In the genomic region with DNA sequence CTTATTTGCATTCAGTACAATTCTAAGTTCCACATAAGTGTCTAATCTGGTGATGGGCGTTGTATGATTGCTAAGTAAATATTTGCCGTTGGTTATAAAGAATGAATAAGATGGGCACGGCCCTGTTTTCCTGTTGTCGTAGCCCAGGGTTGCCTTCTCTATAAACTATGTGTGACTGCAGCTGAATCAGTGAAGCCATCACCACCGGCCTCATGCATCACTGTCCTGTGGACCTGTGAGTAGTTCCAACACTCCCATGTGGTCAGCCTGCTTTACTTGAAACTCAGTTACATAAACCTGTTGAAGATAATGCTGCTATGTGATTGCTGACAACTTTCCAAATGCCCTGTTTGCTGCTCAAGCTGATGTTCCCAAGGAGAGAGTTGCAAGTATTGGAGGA, we compare ENCODE assay signal across 8 cellular contexts. TPM values are rescaled to one million over a fixed set of nuclear protein-coding genes. Genes with fewer than 3 reads are reported as not detected.
DNase-seq lines count a peak whose midpoint lies in the region; ATAC-seq, FAIRE-seq and TF ChIP-seq lines count a peak whose summit lies in the region.

No MANE protein-coding gene starts in this region.

- peaks cover 70% of the 10 kb centered on the region for H3K4me1 ChIP-seq in SJSA1 (replicated peaks)
- H3K4me1 ChIP-seq in suprapubic skin: peaks cover 75% of the 10 kb centered on the region

- H3K36me3 Mint-ChIP-seq in activated CD8-positive, alpha-beta memory T cell treated with anti-CD3 and anti-CD28 coated beads, Interleukin-2, amount 10 ng/mL, durations not matched to agents 7 days and 5 days: no peaks in the 10 kb centered on the region

- no peak for TF ChIP-seq CTCF in suprapubic skin (IDR thresholded peaks at IDR 0.05)

- ATAC-seq in activated CD8-positive, alpha-beta memory T cell treated with anti-CD3 and anti-CD28 coated beads, Interleukin-2, amount 10 ng/mL, durations not matched to agents 7 days and 5 days: no peak
- ATAC-seq in HG02588 (IDR thresholded peaks at IDR 0.05; ENCODE audit: unreplicated experiment): no peak
- no peak for ATAC-seq in GM18505 (IDR thresholded peaks at IDR 0.05; ENCODE audit: unreplicated experiment)

- H3K36me3 ChIP-seq in SJSA1 (no peaks in the 10 kb centered on the region), suprapubic skin (no peaks in the 10 kb centered on the region)

- WGBS in suprapubic skin: 70% methylated on average over 5 of the region's 5 CpGs

- H3K9me3 Mint-ChIP-seq in activated CD8-positive, alpha-beta memory T cell treated with anti-CD3 and anti-CD28 coated beads, Interleukin-2, amount 10 ng/mL, durations not matched to agents 7 days and 5 days (ENCODE audit: low read depth): no peaks in the 10 kb centered on the region

- peaks cover 71% of the 10 kb centered on the region for H3K4me1 Mint-ChIP-seq in activated CD8-positive, alpha-beta memory T cell treated with anti-CD3 and anti-CD28 coated beads, Interleukin-2, amount 10 ng/mL, durations not matched to agents 7 days and 5 days

- CTCF ChIA-PET in activated CD8-positive, alpha-beta memory T cell treated with anti-CD3 and anti-CD28 coated beads, Interleukin-2, amount 10 ng/mL, durations not matched to agents 7 days and 5 days (lab: Charles Lee): interaction anchor here (4.0 to 4.1 kb wide), 2 partner anchors 22 to 24 kb away, joined by 22 to 25 read pairs; a partner anchor contains a TSS

- H3K4me3 Mint-ChIP-seq in activated CD8-positive, alpha-beta memory T cell treated with anti-CD3 and anti-CD28 coated beads, Interleukin-2, amount 10 ng/mL, durations not matched to agents 7 days and 5 days: peak overlapping the region; percentile 58

- H3K4me3 ChIP-seq in SJSA1 (no peak overlapping the region), suprapubic skin (no peak overlapping the region)

- no peak for FAIRE-seq in urothelium cell line (lab: Jason Lieb, UNC)

- H3K27ac ChIP-seq in SJSA1 (peak overlapping the region; percentile 98), suprapubic skin (peak overlapping the region; percentile 94)

- no peaks in the 10 kb centered on the region for H3K27me3 ChIP-seq in SJSA1 (replicated peaks)
- no peaks in the 10 kb centered on the region for H3K27me3 ChIP-seq in suprapubic skin

- TF ChIP-seq EP300 in suprapubic skin (IDR thresholded peaks at IDR 0.05): no peak

- no peak overlapping the region for H3K27ac Mint-ChIP-seq in activated CD8-positive, alpha-beta memory T cell treated with anti-CD3 and anti-CD28 coated beads, Interleukin-2, amount 10 ng/mL, durations not matched to agents 7 days and 5 days

- H3K9me3 ChIP-seq in SJSA1 (replicated peaks) (no peaks in the 10 kb centered on the region), suprapubic skin (no peaks in the 10 kb centered on the region)

- H3K27me3 Mint-ChIP-seq in activated CD8-positive, alpha-beta memory T cell treated with anti-CD3 and anti-CD28 coated beads, Interleukin-2, amount 10 ng/mL, durations not matched to agents 7 days and 5 days: no peaks in the 10 kb centered on the region

- no peak for TF ChIP-seq POLR2A in suprapubic skin (IDR thresholded peaks at IDR 0.05)
- TF ChIP-seq POLR2A in GM18505 (IDR thresholded peaks at IDR 0.05; ENCODE audit: borderline replicate concordance, extremely low read depth, insufficient read depth, insufficient read length): no peak

- peak; percentile 68 for DNase-seq in activated CD8-positive, alpha-beta memory T cell treated with anti-CD3 and anti-CD28 coated beads, Interleukin-2, amount 10 ng/mL, durations not matched to agents 7 days and 5 days
- no peak for DNase-seq in activated CD8-positive, alpha-beta memory T cell treated with anti-CD3 and anti-CD28 coated beads, Interleukin-2, amount 50 U/mL, for 48 hours
- DNase-seq in SJSA1 (ENCODE audit: low read depth in 1 of 2, low spot score in 2 of 2) (peak in 1 of 2 experiments; percentile 68), fibroblast of the conjunctiva (ENCODE audit: low read depth) (peak; percentile 51), suprapubic skin (ENCODE audit: low spot score in 2 of 2) (no peak), urothelium cell line (ENCODE audit: low spot score) (no peak)

RNA-seq across cellular contexts. Expression of a gene that starts 21.6 kb away (rescaled TPM):
- total RNA-seq in activated CD8-positive, alpha-beta memory T cell treated with anti-CD3 and anti-CD28 coated beads, Interleukin-2, amount 10 ng/mL, durations not matched to agents 7 days and 5 days: 100 to 1,000 TPM; 149 to 208 TPM
- total RNA-seq in SJSA1 (2014; rRNA removed; shearing (Covaris generic)): 18.0 and 21.3 TPM in 2 replicates
- total RNA-seq in suprapubic skin: 100 to 1,000 TPM; 242 to 484 (median 276) TPM

Comparison
In these comparisons a context has a peak if more than half of its experiments do, and no peak if none do; other contexts are left out.
1. DNase-seq: peak in activated CD8-positive, alpha-beta memory T cell treated with anti-CD3 and anti-CD28 coated beads, Interleukin-2, amount 10 ng/mL, durations not matched to agents 7 days and 5 days (single experiment) and fibroblast of the conjunctiva (single experiment); none in activated CD8-positive, alpha-beta memory T cell treated with anti-CD3 and anti-CD28 coated beads, Interleukin-2, amount 50 U/mL, for 48 hours (single experiment), suprapubic skin (0 of 2) and urothelium cell line (single experiment).